ENCODE assay signal across 14 cellular contexts in the genomic region with DNA sequence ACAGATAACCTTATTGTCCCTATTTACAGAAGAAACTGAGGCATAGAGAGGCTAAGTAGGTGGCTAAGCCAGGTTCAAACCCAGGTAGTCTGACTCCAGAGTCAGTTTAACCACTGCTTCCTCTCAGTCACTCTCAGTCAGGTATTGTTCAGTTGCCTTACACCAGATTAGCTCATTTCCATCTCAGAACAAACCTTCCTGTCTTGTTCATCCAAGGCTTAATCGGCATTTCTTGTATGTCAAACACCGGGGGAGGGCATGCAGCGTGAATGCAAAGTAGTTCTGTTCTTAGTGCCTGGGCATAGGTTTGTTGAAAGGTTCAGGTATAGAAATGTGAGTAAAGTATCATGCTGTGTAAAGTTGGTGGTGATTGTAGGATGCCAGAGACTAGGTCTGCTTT. TPM values are rescaled to one million over a fixed set of nuclear protein-coding genes. Genes with fewer than 3 reads are reported as not detected.
DNase-seq lines count a peak whose midpoint lies in the region; ATAC-seq and TF ChIP-seq lines count a peak whose summit lies in the region.
"Had no signal": no experiment of that assay in that cellular context is flagged by ENCODE, and none has a peak within 500 bp of the region (broad histone marks: within the 10 kb centered on the region; RNA-seq: fewer than 3 reads in every experiment).

No MANE protein-coding gene starts in this region.

- TF ChIP-seq CTCF in WTC11 (IDR thresholded peaks at IDR 0.05) (no peak), foreskin fibroblast (IDR thresholded peaks at IDR 0.05; ENCODE audit: low read depth, low read length) (no peak)

- no peaks in the 10 kb centered on the region for H3K9me3 Mint-ChIP-seq in WTC11
- H3K9me3 Mint-ChIP-seq in naive B cell = no peaks in the 10 kb centered on the region

- H3K4me1 Mint-ChIP-seq in WTC11 (peaks cover 17% of the 10 kb centered on the region), naive B cell (peaks cover 6 to 30% (median 21%) of the 10 kb centered on the region in 3 donors)

- ATAC-seq in GM21526 (IDR thresholded peaks at IDR 0.05; ENCODE audit: low FRiP score, unreplicated experiment) (peak; percentile 65), WTC11 (peak; percentile 48), naive B cell (ENCODE audit: low read depth in 2 of 2) (peak in 1 of 2 donors; percentile 75)
- ATAC-seq: foreskin keratinocyte had no signal

- H3K27ac Mint-ChIP-seq in WTC11 (peak overlapping the region; percentile 25), naive B cell (peak overlapping the region in 5 of 6 donors; percentile 22 to 87 (median 47))

- H3K4me3 ChIP-seq in foreskin fibroblast (ENCODE audit: low read depth in 1 of 2, low read length in 2 of 2) = no peak overlapping the region
- H3K4me3 ChIP-seq: thyroid gland had no signal

- H3K27me3 Mint-ChIP-seq in WTC11 (ENCODE audit: low read depth) (no peaks in the 10 kb centered on the region), naive B cell (no peaks in the 10 kb centered on the region)
- H3K27me3 Mint-ChIP-seq: brain had no signal

- no peak overlapping the region for H3K4me3 Mint-ChIP-seq in WTC11
- H3K4me3 Mint-ChIP-seq in naive B cell = peak overlapping the region in 1 of 8 donors; percentile 17
- H3K4me3 Mint-ChIP-seq: brain had no signal

- CTCF ChIA-PET in WTC11 (lab: Charles Lee) = interaction anchor here (0.6 kb wide), 1 partner anchor 247 kb away, joined by 3 read pairs; no protein-coding TSS in a partner anchor

- DNase-seq in activated T-cell treated with anti-CD3 and anti-CD28 coated beads for 24 hours (ENCODE audit: low read depth) (peak; percentile 0), activated T-cell treated with anti-CD3 and anti-CD28 coated beads for 4 hours (no peak), WTC11 (ENCODE audit: low spot score) (no peak), naive B cell (peak; percentile 3), C1 segment of cervical spinal cord (lab: John Stamatoyannopoulos, UW) (no peak), foreskin fibroblast (no peak), GM03348 (ENCODE audit: low spot score) (no peak)
- DNase-seq: effector CD4-positive, alpha-beta T cell; foreskin keratinocyte; NCI-H1105; SK-N-SH; thyroid gland had no signal

- POLR2A ChIA-PET in WTC11 (lab: Charles Lee) = no interaction called here

- peaks cover 15% of the 10 kb centered on the region for H3K36me3 Mint-ChIP-seq in WTC11
- peaks cover 8 to 17% of the 10 kb centered on the region in 2 donors for H3K36me3 Mint-ChIP-seq in naive B cell

TF ChIP-seq in WTC11, 78 proteins besides CTCF, POLR2A, EP300 and RAD21:
- TF ChIP-seq ZNF532 (CRISPR knock-in tag; IDR thresholded peaks at IDR 0.05; ENCODE audit: borderline replicate concordance) (no peak), FOXK1 (CRISPR knock-in tag; IDR thresholded peaks at IDR 0.05) (no peak), SOX15 (CRISPR knock-in tag; IDR thresholded peaks at IDR 0.05) (no peak), GABPB1 (CRISPR knock-in tag; IDR thresholded peaks at IDR 0.05) (no peak), TP53 (CRISPR knock-in tag; IDR thresholded peaks at IDR 0.05) (no peak), SMAD4 (CRISPR knock-in tag; IDR thresholded peaks at IDR 0.05) (no peak), ZNF232 (CRISPR knock-in tag; IDR thresholded peaks at IDR 0.05) (no peak)
TF ChIP-seq in WTC11: peak in this region for 0.

RNA-seq across cellular contexts. Expression of gene CTNNBL1, which starts 51.7 kb away (rescaled TPM):
- 64.4 to 69.3 TPM (median 64.4 TPM) in 3 replicates for total RNA-seq in WTC11 (2021)
- 100 to 1,000 TPM; 102 to 200 (median 125) TPM for polyA plus RNA-seq in naive B cell (ENCODE audit: low read depth in 6 of 6)

Comparison
In these comparisons a context has a peak if more than half of its experiments do, and no peak if none do; other contexts are left out.
1. DNase-seq: peak in activated T-cell treated with anti-CD3 and anti-CD28 coated beads for 24 hours (single experiment) and naive B cell (single experiment); none in activated T-cell treated with anti-CD3 and anti-CD28 coated beads for 4 hours (single experiment), WTC11 (single experiment), C1 segment of cervical spinal cord (0 of 14), foreskin fibroblast (0 of 2) and GM03348 (single experiment).